ENCODE assay signal across 8 cellular contexts in the genomic region with DNA sequence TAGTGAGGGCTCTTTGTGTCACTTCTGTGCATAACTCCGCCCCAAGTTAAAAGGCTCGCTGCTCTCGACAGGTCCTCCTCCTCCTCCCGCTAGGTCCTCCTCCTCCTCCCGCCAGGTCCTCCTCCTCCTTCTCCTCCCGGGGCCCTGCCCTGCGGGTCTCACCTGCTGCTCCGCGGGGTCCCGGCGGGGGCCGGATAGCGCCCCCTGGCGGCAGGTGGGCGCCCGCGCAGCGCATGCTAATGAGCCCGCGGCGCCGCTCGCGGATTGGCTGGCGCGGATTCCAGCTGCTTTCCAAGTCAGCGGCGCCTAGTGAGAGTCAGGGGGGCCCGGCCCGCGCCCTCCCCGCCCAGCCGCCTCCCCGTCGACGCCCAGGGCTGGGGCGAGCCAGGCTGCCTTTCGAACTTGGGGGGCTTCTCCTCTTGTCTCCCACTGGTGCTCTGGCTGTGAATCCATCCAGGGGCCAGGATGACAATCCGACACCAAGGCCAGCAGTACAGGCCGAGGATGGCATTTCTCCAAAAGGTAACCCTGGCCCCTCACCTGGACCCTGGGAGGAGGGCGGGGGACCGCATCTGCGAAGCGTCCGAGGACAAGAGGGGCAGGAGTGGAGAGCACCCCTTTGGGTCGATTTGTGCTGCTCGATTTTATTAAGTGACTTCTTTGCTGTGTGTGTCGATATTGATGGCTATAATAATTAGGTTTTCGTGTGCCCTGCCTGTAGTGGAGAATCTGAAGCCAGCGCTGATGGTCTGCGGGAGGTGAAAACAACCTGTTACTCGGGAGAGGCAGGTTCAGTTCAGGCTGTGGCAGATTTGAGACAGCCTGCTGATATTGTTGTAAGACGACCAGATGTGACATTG. TPM values are rescaled to one million over a fixed set of nuclear protein-coding genes. Genes with fewer than 3 reads are reported as not detected.
A peak's percentile ranks its signal among the peaks of the same experiment; 100 is the strongest.
DNase-seq lines count a peak whose midpoint lies in the region; ATAC-seq and TF ChIP-seq lines count a peak whose summit lies in the region.

A gene (plus strand): TSS at position 295 of the 860 bp plus-strand sequence. CDS start 171 bp downstream, at position 466.

- 1 to 2% methylated on average over 40 to 44 of the region's 53 CpGs for WGBS in GM23248 (ENCODE audit: low coverage in 1 of 2, low lambda C conversion rate in 2 of 2, missing lambda C conversion rate in 2 of 2), 2 experiments

- H3F3A ChIP-seq in GM23248 (ENCODE audit: insufficient read depth), result no peaks in the 10 kb centered on the region

- peak within 1 kb of the TSS; percentile 76 for H2AFZ ChIP-seq in GM23248

- peaks cover 30% of the 10 kb centered on the region for H3K27me3 ChIP-seq in GM23248 (replicated peaks; ENCODE audit: insufficient read depth)

- peaks cover 16% of the 10 kb centered on the region for H3K9me3 Mint-ChIP-seq in glutamatergic neuron (ENCODE audit: unreplicated experiment)

- DNase-seq in EH (ENCODE audit: low read depth) (peak; percentile 71), GM23248 (peak; percentile 78), Kasumi-1 (lab: John Stamatoyannopoulos, UW) (peak; percentile 64 to 72), SHP77 treated with DMSO at 0.1 percent for 48 hours (lab: John Stamatoyannopoulos, UW) (peak; percentile 39), glutamatergic neuron (peak; percentile 84), omental fat pad (ENCODE audit: low spot score) (peak; percentile 68)
- DNase-seq in activated naive CD4-positive, alpha-beta T cell (lab: John Stamatoyannopoulos, UW), result peak; percentile 62 to 81 (median 72)

- ATAC-seq in omental fat pad (ENCODE audit: low FRiP score), result peak; percentile 97

- H3K36me3 ChIP-seq in GM23248 (ENCODE audit: low read depth), result no peaks in the 10 kb centered on the region

- peaks cover 2% of the 10 kb centered on the region; the same call in 1 of the 2 replicates for H3K4me1 ChIP-seq in GM23248 (ENCODE audit: insufficient read depth)

- peak within 1 kb of the TSS; percentile 43 for H3K9ac ChIP-seq in GM23248

- H3K4me1 Mint-ChIP-seq in glutamatergic neuron (ENCODE audit: low read depth, unreplicated experiment), result peaks cover 5% of the 10 kb centered on the region

- H3K79me2 ChIP-seq in GM23248 (ENCODE audit: insufficient read depth), result no peaks in the 10 kb centered on the region

- H3K27ac Mint-ChIP-seq in glutamatergic neuron (ENCODE audit: unreplicated experiment), result no peak within 1 kb of the TSS

- peak within 1 kb of the TSS; percentile 88 for H3K4me3 Mint-ChIP-seq in glutamatergic neuron (ENCODE audit: unreplicated experiment)

- H3K4me3 ChIP-seq in GM23248, result peak within 1 kb of the TSS; percentile 68

- peak within 1 kb of the TSS; percentile 66 for H3K4me2 ChIP-seq in GM23248 (ENCODE audit: unreplicated experiment)

- H3K9me2 ChIP-seq in GM23248 (ENCODE audit: insufficient read depth), result no peaks in the 10 kb centered on the region

- peak; percentile 99 for TF ChIP-seq CTCF in glutamatergic neuron (IDR thresholded peaks at IDR 0.05; ENCODE audit: partially characterized antibody, unreplicated experiment)
- peak in 2 of 3 donors; percentile 88 to 97 for TF ChIP-seq CTCF in omental fat pad (IDR thresholded peaks at IDR 0.05)

- H4K20me1 ChIP-seq in GM23248 (ENCODE audit: insufficient read depth), result no peaks in the 10 kb centered on the region

- in situ Hi-C loops in GM23248 (cut with MboI), result no loop called here

- H3K27ac ChIP-seq in GM23248, result no peak within 1 kb of the TSS
- no peak within 1 kb of the TSS for H3K27ac ChIP-seq in temporal lobe (ENCODE audit: low read depth, low read length)

- peaks cover 10% of the 10 kb centered on the region for H3K27me3 Mint-ChIP-seq in glutamatergic neuron (ENCODE audit: unreplicated experiment)

- no peaks in the 10 kb centered on the region for H3K9me3 ChIP-seq in GM23248 (ENCODE audit: low read depth)

- peaks cover 5% of the 10 kb centered on the region for H3K36me3 Mint-ChIP-seq in glutamatergic neuron (ENCODE audit: unreplicated experiment)

RNA-seq across cellular contexts. Expression of the gene that starts here (rescaled TPM):
- total RNA-seq in GM23248 (2014; rRNA removed; shearing (Covaris generic)), result 0.43 TPM in 1 of 2 replicates, not detected in the other
- polyA plus RNA-seq in GM23248 (2016; fragmentation: Nextera tagmentation; extraction: Ambion mirVana), result 0.76 TPM in 1 of 2 replicates, not detected in the other
- total RNA-seq in glutamatergic neuron (ENCODE audit: unreplicated experiment) (2.4 TPM), omental fat pad (1 to 10 TPM; 1.1 to 5.6 (median 3.4) TPM), temporal lobe (13.8 TPM)

Comparison
In these comparisons a context has a peak if more than half of its experiments do, and no peak if none do; other contexts are left out.
1. Peak in DNase-seq, H3K4me3 ChIP-seq, H3K9ac ChIP-seq and H3K4me2 ChIP-seq in GM23248; RNA of the gene not detected or under 1 TPM.